In genomic region chr13:103093649-103094048, GRCh38 we compare ENCODE assay signal across 4 cellular contexts. TPM values are rescaled to one million over a fixed set of nuclear protein-coding genes. Genes with fewer than 3 reads are reported as not detected.
"Had no signal": no experiment of that assay in that cellular context is flagged by ENCODE, and none has a peak within 500 bp of the region (broad histone marks: within the 10 kb centered on the region; RNA-seq: fewer than 3 reads in every experiment).

No MANE protein-coding gene starts in this region.

RNA-seq across cellular contexts. Expression of gene SLC10A2, which starts 27.4 kb away (rescaled TPM):
- total RNA-seq: LHCN-M2, M059J, MCF 10A, NCI-H460 had no signal
